7 cellular contexts compared by ENCODE assay signal in genomic region chr3:160566499-160566898, GRCh38. TPM values are rescaled to one million over a fixed set of nuclear protein-coding genes. Genes with fewer than 3 reads are reported as not detected.
DNase-seq lines count a peak whose midpoint lies in the region; ATAC-seq and TF ChIP-seq lines count a peak whose summit lies in the region.

No MANE protein-coding gene starts in this region.

- POLR2A ChIA-PET in activated B cell treated with CpG ODN at 0.5 μM for 24 hours (lab: Charles Lee) = interaction anchor here (0.6 to 3.2 kb wide), 4 partner anchors 99 to 189 kb away, joined by 3 to 15 read pairs (median 6); partner anchors contain the start of gene PPM1L

- H3K36me3 Mint-ChIP-seq in activated B cell treated with CpG ODN at 0.5 μM for 24 hours (ENCODE audit: low read depth) = peaks cover 23% of the 10 kb centered on the region
- H3K36me3 Mint-ChIP-seq in stimulated activated memory B cell treated with anti-CD40 and anti-IgM and Interleukin-4, amounts not matched to agents 10 μg/mL and 1 μg/mL and 100 μg/mL, for 72 hours = peaks cover 25% of the 10 kb centered on the region

- H3K4me3 Mint-ChIP-seq in activated B cell treated with CpG ODN at 0.5 μM for 24 hours = peak overlapping the region; percentile 95
- H3K4me3 Mint-ChIP-seq in stimulated activated memory B cell treated with anti-CD40 and anti-IgM and Interleukin-4, amounts not matched to agents 10 μg/mL and 1 μg/mL and 100 μg/mL, for 72 hours = peak overlapping the region; percentile 99

- H3K27ac Mint-ChIP-seq in activated B cell treated with CpG ODN at 0.5 μM for 24 hours = no peak overlapping the region
- H3K27ac Mint-ChIP-seq in stimulated activated memory B cell treated with anti-CD40 and anti-IgM and Interleukin-4, amounts not matched to agents 10 μg/mL and 1 μg/mL and 100 μg/mL, for 72 hours = peak overlapping the region; percentile 99

- intact Hi-C loops in activated B cell treated with CpG ODN at 0.5 μM for 24 hours (cut with micrococcal nuclease) = loop anchor here (5.0 to 10.0 kb wide), 4 partner anchors 39 to 1922 kb away; partner anchors contain the start of genes GFM1 and MFSD1

- peak overlapping the region; percentile 82 for H3K4me3 ChIP-seq in HFF-Myc (replicated peaks; ENCODE audit: low read depth, low read length)
- H3K4me3 ChIP-seq in iPS-11a (ENCODE audit: low read depth, low read length) = peak overlapping the region; percentile 62

- no peak for DNase-seq in HFF-Myc (ENCODE audit: extremely low read depth, low read depth)
- no peak for DNase-seq in activated B cell treated with CpG ODN at 0.5 μM for 24 hours
- no peak for DNase-seq in globus pallidus (ENCODE audit: low spot score)
- no peak for DNase-seq in activated effector memory CD4-positive, alpha-beta T cell treated with anti-CD3 and anti-CD28 coated beads, Interleukin-2, amount 50 U/mL, for 16 hours

- CTCF ChIA-PET in activated B cell treated with CpG ODN at 0.5 μM for 24 hours (lab: Charles Lee) = no interaction called here

- no peak for TF ChIP-seq CTCF in HFF-Myc (IDR thresholded peaks at IDR 0.05; ENCODE audit: low read depth, low read length, missing control alignments)
- TF ChIP-seq CTCF in activated B cell treated with CpG ODN at 0.5 μM for 24 hours (IDR thresholded peaks at IDR 0.05) = no peak

- no peaks in the 10 kb centered on the region for H3K27me3 Mint-ChIP-seq in activated B cell treated with CpG ODN at 0.5 μM for 24 hours
- H3K27me3 Mint-ChIP-seq in stimulated activated memory B cell treated with anti-CD40 and anti-IgM and Interleukin-4, amounts not matched to agents 10 μg/mL and 1 μg/mL and 100 μg/mL, for 72 hours = no peaks in the 10 kb centered on the region

- H3K9me3 Mint-ChIP-seq in activated B cell treated with CpG ODN at 0.5 μM for 24 hours = no peaks in the 10 kb centered on the region
- no peaks in the 10 kb centered on the region for H3K9me3 Mint-ChIP-seq in stimulated activated memory B cell treated with anti-CD40 and anti-IgM and Interleukin-4, amounts not matched to agents 10 μg/mL and 1 μg/mL and 100 μg/mL, for 72 hours

- peaks cover 47% of the 10 kb centered on the region for H3K4me1 Mint-ChIP-seq in activated B cell treated with CpG ODN at 0.5 μM for 24 hours
- peaks cover 45% of the 10 kb centered on the region for H3K4me1 Mint-ChIP-seq in stimulated activated memory B cell treated with anti-CD40 and anti-IgM and Interleukin-4, amounts not matched to agents 10 μg/mL and 1 μg/mL and 100 μg/mL, for 72 hours

- no peak for ATAC-seq in activated B cell treated with CpG ODN at 0.5 μM for 24 hours (ENCODE audit: low read depth)
- no peak for ATAC-seq in stimulated activated memory B cell treated with anti-CD40 and anti-IgM and Interleukin-4, amounts not matched to agents 10 μg/mL and 1 μg/mL and 100 μg/mL, for 72 hours
- ATAC-seq in HG03280 (IDR thresholded peaks at IDR 0.05; ENCODE audit: unreplicated experiment) = no peak

RNA-seq across cellular contexts. Expression of gene KPNA4, which starts 1.1 kb away (rescaled TPM):
- total RNA-seq in activated B cell treated with CpG ODN at 0.5 μM for 24 hours = 43.4 and 46.7 TPM in 2 replicates
